In genomic region chr4:10582059-10582686, GRCh38 we compare ENCODE assay signal across 8 cellular contexts.
DNase-seq lines count a peak whose midpoint lies in the region; ATAC-seq and TF ChIP-seq lines count a peak whose summit lies in the region.

No MANE protein-coding gene starts in this region.

- peak; percentile 37 for ATAC-seq in GM21515 (IDR thresholded peaks at IDR 0.05; ENCODE audit: unreplicated experiment)
- ATAC-seq in right lobe of liver, result peak; percentile 71 to 80 (median 75)
- ATAC-seq in GM18520 (IDR thresholded peaks at IDR 0.05; ENCODE audit: unreplicated experiment), result no peak

- intact Hi-C loops in right lobe of liver (cut with DNase I), result no loop called here

- DNase-seq in CD1c-positive myeloid dendritic cell (ENCODE audit: extremely low spot score) (peak; percentile 40), NCI-H69 (lab: John Stamatoyannopoulos, UW) (peak; percentile 64), choroid plexus epithelial cell (ENCODE audit: low read depth) (peak; percentile 80), right lobe of liver (no peak), activated gamma-delta T cell (lab: John Stamatoyannopoulos, UW) (no peak)
- no peak for DNase-seq in effector memory CD4-positive, alpha-beta T cell

- no peak for TF ChIP-seq POLR2A in right lobe of liver (IDR thresholded peaks at IDR 0.05)

- TF ChIP-seq CTCF in choroid plexus epithelial cell (conservative IDR thresholded peaks at IDR 0.05; ENCODE audit: low read depth, low read length), result peak; percentile 98
- TF ChIP-seq CTCF in right lobe of liver (IDR thresholded peaks at IDR 0.05), result peak; percentile 62 to 82 (median 72)

- no peaks in the 10 kb centered on the region for H3K36me3 ChIP-seq in right lobe of liver
- no peaks in the 10 kb centered on the region for H3K36me3 ChIP-seq in effector memory CD4-positive, alpha-beta T cell (ENCODE audit: control insufficient read depth, insufficient read depth, low read length)

- no peak overlapping the region for H3K27ac ChIP-seq in right lobe of liver
- H3K27ac ChIP-seq in effector memory CD4-positive, alpha-beta T cell (ENCODE audit: insufficient read depth, low read length, poor library complexity, severe bottlenecking), result no peak overlapping the region

- no peaks in the 10 kb centered on the region for H3K27me3 ChIP-seq in right lobe of liver
- no peaks in the 10 kb centered on the region for H3K27me3 ChIP-seq in effector memory CD4-positive, alpha-beta T cell (replicated peaks; ENCODE audit: control insufficient read depth, insufficient read depth, low read length, poor library complexity, severe bottlenecking)

- H3K4me3 ChIP-seq in choroid plexus epithelial cell (ENCODE audit: low read depth, low read length), result no peak overlapping the region
- no peak overlapping the region for H3K4me3 ChIP-seq in right lobe of liver
- no peak overlapping the region for H3K4me3 ChIP-seq in effector memory CD4-positive, alpha-beta T cell (ENCODE audit: insufficient read depth, low read depth, low read length, poor library complexity, severe bottlenecking)

- 34% methylated on average over 3 of the region's 3 CpGs for WGBS in right lobe of liver (ENCODE audit: insufficient coverage, low coverage, low lambda C conversion rate, missing lambda C conversion rate)

- no peaks in the 10 kb centered on the region for H3K4me1 ChIP-seq in right lobe of liver
- no peaks in the 10 kb centered on the region for H3K4me1 ChIP-seq in effector memory CD4-positive, alpha-beta T cell (ENCODE audit: control insufficient read depth, insufficient read depth, low read length, poor library complexity, severe bottlenecking)

- no peaks in the 10 kb centered on the region for H3K9me3 ChIP-seq in right lobe of liver
- H3K9me3 ChIP-seq in effector memory CD4-positive, alpha-beta T cell (ENCODE audit: control insufficient read depth, low read length), result no peaks in the 10 kb centered on the region

Comparison
In these comparisons a context has a peak if more than half of its experiments do, and no peak if none do; other contexts are left out.
1. DNase-seq: peak in CD1c-positive myeloid dendritic cell (single experiment), NCI-H69 (single experiment) and choroid plexus epithelial cell (single experiment); none in right lobe of liver (0 of 3), activated gamma-delta T cell (single experiment) and effector memory CD4-positive, alpha-beta T cell (0 of 3).